8 cellular contexts compared by ENCODE assay signal in genomic region chr19:16386619-16387240, GRCh38.
A peak's percentile ranks its signal among the peaks of the same experiment; 100 is the strongest.
DNase-seq lines count a peak whose midpoint lies in the region; ATAC-seq and TF ChIP-seq lines count a peak whose summit lies in the region.

No MANE protein-coding gene starts in this region.

- intact Hi-C loops in PC-3 (cut with micrococcal nuclease) = no loop called here
- intact Hi-C loops in head of caudate nucleus (cut with DNase I) = no loop called here
- intact Hi-C loops in prostate gland (cut with DNase I) = no loop called here

- H3K4me1 ChIP-seq in PC-3 (ENCODE audit: insufficient read depth, low read length) (no peaks in the 10 kb centered on the region), prostate gland (replicated peaks) (no peaks in the 10 kb centered on the region)

- H2AFZ ChIP-seq in PC-3 (ENCODE audit: low read length) = no peak overlapping the region

- no peaks in the 10 kb centered on the region for H4K20me1 ChIP-seq in PC-3 (ENCODE audit: low read length)

- ATAC-seq in PC-3 (peak; percentile 83), HG03520 (IDR thresholded peaks at IDR 0.05; ENCODE audit: unreplicated experiment) (no peak), GM18520 (IDR thresholded peaks at IDR 0.05; ENCODE audit: unreplicated experiment) (no peak)

- H3K4me3 ChIP-seq in H7 (ENCODE audit: insufficient read depth, low read depth, low read length) = no peak overlapping the region
- no peak overlapping the region for H3K4me3 ChIP-seq in PC-3 (ENCODE audit: low read length)
- no peak overlapping the region for H3K4me3 ChIP-seq in prostate gland

- H3K79me2 ChIP-seq in PC-3 (ENCODE audit: low read length) = no peaks in the 10 kb centered on the region

- 70% methylated on average over 10 of the region's 10 CpGs for WGBS in prostate gland

- no TSS peak for BruUV-seq in PC-3 (replicated peaks; lab: Mats Ljungman, UMichigan)

- H3K9me2 ChIP-seq in PC-3 (replicated peaks; ENCODE audit: low read length) = no peaks in the 10 kb centered on the region

- no peaks in the 10 kb centered on the region for H3K9me3 ChIP-seq in PC-3 (ENCODE audit: low read length)
- no peaks in the 10 kb centered on the region for H3K9me3 ChIP-seq in prostate gland

- TF ChIP-seq CTCF in PC-3 (conservative IDR thresholded peaks at IDR 0.05; ENCODE audit: low read depth, low read length) (peak; percentile 77), prostate gland (IDR thresholded peaks at IDR 0.05) (peak; percentile 47 to 69 (median 58))

- no peak for TF ChIP-seq POLR2A in prostate gland (IDR thresholded peaks at IDR 0.05)

- H3K36me3 ChIP-seq in H7 (replicated peaks; ENCODE audit: control insufficient read depth, insufficient read depth, low read length) (peaks cover 17% of the 10 kb centered on the region), PC-3 (ENCODE audit: low read depth, low read length) (peaks cover 50% of the 10 kb centered on the region), prostate gland (peaks cover 0 to 1% of the 10 kb centered on the region in 2 donors)

- DNase-seq in CD1c-positive myeloid dendritic cell (ENCODE audit: extremely low spot score) = peak; percentile 55
- peak; percentile 88 for DNase-seq in H7
- peak; percentile 60 for DNase-seq in PC-3
- DNase-seq in activated naive CD4-positive, alpha-beta T cell treated with anti-CD3 and anti-CD28 coated beads, Interleukin-2, amount 50 U/mL, for 16 hours = peak; percentile 44
- DNase-seq in head of caudate nucleus = peak in 38 of 42 donors; percentile 10 to 74 (median 46)
- peak; percentile 46 for DNase-seq in prostate gland (ENCODE audit: low spot score)

- POLR2A ChIA-PET in PC-3 (lab: Charles Lee; ENCODE audit: unreplicated experiment) = no interaction called here

- H3K27ac ChIP-seq in PC-3 (ENCODE audit: low read length) (no peak overlapping the region), prostate gland (no peak overlapping the region)

- no peak overlapping the region for H3K9ac ChIP-seq in PC-3 (ENCODE audit: low read length)

- CTCF ChIA-PET in PC-3 (lab: Charles Lee) = interaction anchor here (0.5 to 1.2 kb wide), 3 partner anchors 48 to 211 kb away, joined by 3 to 7 read pairs (median 5); no protein-coding TSS in a partner anchor

- H3K27me3 ChIP-seq in H7 (ENCODE audit: control insufficient read depth, insufficient read depth, low read length) (no peaks in the 10 kb centered on the region), PC-3 (ENCODE audit: low read length) (no peaks in the 10 kb centered on the region), prostate gland (replicated peaks; ENCODE audit: insufficient read depth) (no peaks in the 10 kb centered on the region)

- H3K4me2 ChIP-seq in PC-3 (ENCODE audit: low read length) = no peak overlapping the region

- H3F3A ChIP-seq in PC-3 (ENCODE audit: low read length, unreplicated experiment) = peaks cover 3% of the 10 kb centered on the region
